Comparison of ENCODE assay signal across 35 cellular contexts in the genomic region with DNA sequence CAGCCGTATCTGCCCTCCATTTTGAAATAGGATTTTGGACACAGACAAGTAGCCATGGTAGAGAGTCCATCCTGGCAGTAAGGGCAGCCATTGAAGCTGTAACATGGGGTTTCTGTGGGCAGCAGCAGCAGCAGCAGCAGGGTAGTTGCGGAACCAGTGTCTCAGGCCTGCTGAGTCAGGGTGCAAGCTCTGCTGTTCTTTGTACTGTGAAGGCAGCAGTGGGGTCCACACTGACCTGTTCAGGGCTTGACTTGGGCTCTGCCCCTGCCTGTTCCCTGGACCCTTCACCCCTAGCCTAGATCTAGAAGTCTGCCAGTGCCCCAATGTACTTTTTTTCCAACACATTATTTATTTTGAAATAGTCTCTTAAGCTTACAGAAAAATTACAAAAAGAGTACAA. TPM values are rescaled to one million over a fixed set of nuclear protein-coding genes. Genes with fewer than 3 reads are reported as not detected.
"Had no signal": no experiment of that assay in that cellular context is flagged by ENCODE, and none has a peak within 500 bp of the region (broad histone marks: within the 10 kb centered on the region; RNA-seq: fewer than 3 reads in every experiment).

No MANE protein-coding gene starts in this region.

- ATAC-seq: heart left ventricle; right cardiac atrium; sciatic nerve; stimulated activated naive B cell treated with anti-CD40 and anti-IgM and Interleukin-4, amounts not matched to agents 10 μg/mL and 1 μg/mL and 100 μg/mL, for 72 hours; stimulated activated naive CD8-positive, alpha-beta T cell treated with anti-CD3 and anti-CD28 coated beads, Interleukin-15, Interleukin-2, amounts not matched to agents 100 U/mL and 50 U/mL, for 24 hours; upper lobe of right lung had no signal

- H3K4me3 ChIP-seq: heart left ventricle, left ventricle myocardium inferior, lung, prostate gland, skin epidermis, stomach, testis, thyroid gland, transverse colon, upper lobe of right lung had no signal

- H3K9me3 Mint-ChIP-seq: mesothelial cell of epicardium; nephron; neural crest cell; stimulated activated naive B cell treated with anti-CD40 and anti-IgM and Interleukin-4, amounts not matched to agents 10 μg/mL and 1 μg/mL and 100 μg/mL, for 72 hours had no signal

- H3K27ac ChIP-seq: heart left ventricle, left ventricle myocardium inferior, neutrophil, prostate gland, skin epidermis, stomach, testis, thyroid gland, transverse colon, upper lobe of right lung had no signal

- H3K4me1 ChIP-seq: heart left ventricle, left ventricle myocardium inferior, prostate gland, stomach, testis, thyroid gland, transverse colon, upper lobe of right lung had no signal

- H3K36me3 ChIP-seq: heart left ventricle, left ventricle myocardium inferior, neutrophil, prostate gland, stomach, thyroid gland, transverse colon, upper lobe of right lung had no signal

- FAIRE-seq: islet of Langerhans, kidney, urothelium cell line had no signal

- H3K27ac Mint-ChIP-seq: immature natural killer cell; mesothelial cell of epicardium; naive B cell; nephron; stimulated activated naive B cell treated with anti-CD40 and anti-IgM and Interleukin-4, amounts not matched to agents 10 μg/mL and 1 μg/mL and 100 μg/mL, for 72 hours had no signal

- H3K27me3 ChIP-seq: stomach, testis, thyroid gland, transverse colon, upper lobe of right lung had no signal

- H3K9me3 ChIP-seq: heart left ventricle, left ventricle myocardium inferior, neutrophil, prostate gland, stomach, testis, thyroid gland, transverse colon, upper lobe of right lung had no signal

- DNase-seq: heart left ventricle; hypothalamus; immature natural killer cell; kidney; left ventricle myocardium inferior; mesendoderm; naive B cell; occipital lobe; posterior cingulate gyrus; retina; right cardiac atrium; stimulated activated CD4-positive, alpha-beta T cell treated with anti-CD3 and anti-CD28 coated beads, Interleukin-12 subunit alpha, Interleukin-12 subunit beta, amount 100 ng/mL, for 4 hours; stimulated activated CD4-positive, alpha-beta T cell treated with anti-CD3 and anti-CD28 coated beads, Interleukin-15, amount 100 ng/mL, for 24 hours; stimulated activated CD4-positive, alpha-beta T cell treated with anti-CD3 and anti-CD28 coated beads, Interleukin-2, amount 100 ng/mL, for 24 hours; stimulated activated CD4-positive, alpha-beta T cell treated with anti-CD3 and anti-CD28 coated beads, Interleukin-4, amount 100 ng/mL, for 1 hour; stimulated activated naive B cell treated with anti-CD40 and anti-IgM and Interleukin-4, amounts not matched to agents 10 μg/mL and 1 μg/mL and 100 μg/mL, for 72 hours; stimulated activated naive CD8-positive, alpha-beta T cell treated with anti-CD3 and anti-CD28 coated beads, Interleukin-15, Interleukin-2, amounts not matched to agents 100 U/mL and 50 U/mL, for 24 hours; stomach; testis; thyroid gland; transverse colon; upper lobe of right lung had no signal

- H3K36me3 Mint-ChIP-seq: immature natural killer cell; mesothelial cell of epicardium; naive B cell; stimulated activated naive B cell treated with anti-CD40 and anti-IgM and Interleukin-4, amounts not matched to agents 10 μg/mL and 1 μg/mL and 100 μg/mL, for 72 hours had no signal

- H3K4me3 Mint-ChIP-seq: immature natural killer cell; mesothelial cell of epicardium; naive B cell; nephron; neural crest cell; stimulated activated naive B cell treated with anti-CD40 and anti-IgM and Interleukin-4, amounts not matched to agents 10 μg/mL and 1 μg/mL and 100 μg/mL, for 72 hours had no signal

- H3K4me1 Mint-ChIP-seq: immature natural killer cell; mesothelial cell of epicardium; naive B cell; nephron; neural crest cell; stimulated activated naive B cell treated with anti-CD40 and anti-IgM and Interleukin-4, amounts not matched to agents 10 μg/mL and 1 μg/mL and 100 μg/mL, for 72 hours had no signal

RNA-seq across cellular contexts. Expression of gene PEX5L, which starts 9.7 kb away (rescaled TPM):
- total RNA-seq: kidney, lower leg skin, mononuclear cell, osteocyte had no signal
- polyA plus RNA-seq: immature natural killer cell had no signal
